In genomic region chr14:68666206-68666730, GRCh38 we compare ENCODE assay signal across 15 cellular contexts.
A peak's percentile ranks its signal among the peaks of the same experiment; 100 is the strongest.
DNase-seq lines count a peak whose midpoint lies in the region; ATAC-seq and TF ChIP-seq lines count a peak whose summit lies in the region.
"Had no signal": no experiment of that assay in that cellular context is flagged by ENCODE, and none has a peak within 500 bp of the region (broad histone marks: within the 10 kb centered on the region; RNA-seq: fewer than 3 reads in every experiment).

No MANE protein-coding gene starts in this region.

- no peaks in the 10 kb centered on the region for H3K79me2 ChIP-seq in mammary epithelial cell (ENCODE audit: insufficient read depth, low read length)

- no peak overlapping the region for H3K9ac ChIP-seq in mammary epithelial cell (ENCODE audit: insufficient read depth, low read length)

- no TSS peak for BruUV-seq in mammary epithelial cell (replicated peaks; lab: Mats Ljungman, UMichigan)

- H3K27ac ChIP-seq in breast epithelium (peak overlapping the region; percentile 78 to 79), mammary epithelial cell (ENCODE audit: insufficient read depth, low read depth, low read length) (no peak overlapping the region), esophagus (ENCODE audit: low read depth in 2 of 2, low read length in 1 of 2) (peak overlapping the region; percentile 62 to 68)

- DNase-seq in breast epithelium (ENCODE audit: low spot score in 2 of 2) (no peak), mammary epithelial cell (no peak), type B pancreatic cell (ENCODE audit: extremely low spot score, unreplicated experiment) (no peak), iPS-NIHi11 (ENCODE audit: low spot score) (no peak), glutamatergic neuron (no peak)
- DNase-seq: activated CD8-positive, alpha-beta T cell treated with anti-CD3 and anti-CD28 coated beads for 36 hours; DMS 273 treated with DMSO at 0.1 percent for 48 hours; effector memory CD8-positive, alpha-beta T cell; KBM-7; NCI-H2029; T-helper 2 cell had no signal

- TF ChIP-seq POLR2A in breast epithelium (IDR thresholded peaks at IDR 0.05) = no peak

- no peaks in the 10 kb centered on the region for H3K9me3 ChIP-seq in breast epithelium
- H3K9me3 ChIP-seq in mammary epithelial cell (replicated peaks; ENCODE audit: insufficient read depth, low read length) = no peaks in the 10 kb centered on the region
- no peaks in the 10 kb centered on the region for H3K9me3 ChIP-seq in esophagus (ENCODE audit: control insufficient read depth in 2 of 2, insufficient read depth in 1 of 2, low read depth in 1 of 2, low read length in 1 of 2)

- H3K27me3 Mint-ChIP-seq in nephron (ENCODE audit: low read depth) (no peaks in the 10 kb centered on the region), type B pancreatic cell (no peaks in the 10 kb centered on the region), glutamatergic neuron (ENCODE audit: unreplicated experiment) (no peaks in the 10 kb centered on the region)
- H3K27me3 Mint-ChIP-seq: activated CD8-positive, alpha-beta T cell treated with anti-CD3 and anti-CD28 coated beads for 36 hours; effector memory CD8-positive, alpha-beta T cell had no signal

- intact Hi-C loops in breast epithelium (cut with DNase I; ENCODE audit: low total_unique reads) = no loop called here
- intact Hi-C loops in mammary epithelial cell (cut with micrococcal nuclease) = no loop called here

- 73% methylated on average over 2 of the region's 2 CpGs for WGBS in mammary epithelial cell (ENCODE audit: low coverage, missing lambda C conversion rate)
- 53 to 56% methylated on average over 2 of the region's 2 CpGs for WGBS in esophagus, 2 donors

- H3K4me3 Mint-ChIP-seq in nephron = peak overlapping the region in 1 of 3 experiments; percentile 36
- H3K4me3 Mint-ChIP-seq in type B pancreatic cell = peak overlapping the region; percentile 7
- no peak overlapping the region for H3K4me3 Mint-ChIP-seq in glutamatergic neuron (ENCODE audit: unreplicated experiment)
- H3K4me3 Mint-ChIP-seq: activated CD8-positive, alpha-beta T cell treated with anti-CD3 and anti-CD28 coated beads for 36 hours had no signal

- dilution Hi-C loops in mammary epithelial cell (cut with HindIII; ENCODE audit: low sequenced_read_pairs) = no loop called here

- CTCF ChIA-PET in mammary epithelial cell (lab: Charles Lee; ENCODE audit: low non-redundant PET) = no interaction called here

- H3K9me3 Mint-ChIP-seq in nephron (no peaks in the 10 kb centered on the region), type B pancreatic cell (peaks cover 17% of the 10 kb centered on the region), glutamatergic neuron (ENCODE audit: unreplicated experiment) (peaks cover 3% of the 10 kb centered on the region)
- H3K9me3 Mint-ChIP-seq: activated CD8-positive, alpha-beta T cell treated with anti-CD3 and anti-CD28 coated beads for 36 hours; effector memory CD8-positive, alpha-beta T cell had no signal

- no peak for ATAC-seq in HG02678 (IDR thresholded peaks at IDR 0.05; ENCODE audit: unreplicated experiment)
- ATAC-seq: activated CD8-positive, alpha-beta T cell treated with anti-CD3 and anti-CD28 coated beads for 36 hours; activated naive CD4-positive, alpha-beta T cell treated with anti-CD3 and anti-CD28 coated beads, Interleukin-2, amount 50 U/mL, for 72 hours; effector memory CD8-positive, alpha-beta T cell had no signal

- H3K27ac Mint-ChIP-seq in nephron (peak overlapping the region; percentile 89 to 99 (median 98)), type B pancreatic cell (peak overlapping the region; percentile 83), glutamatergic neuron (ENCODE audit: unreplicated experiment) (no peak overlapping the region)
- H3K27ac Mint-ChIP-seq: activated CD8-positive, alpha-beta T cell treated with anti-CD3 and anti-CD28 coated beads for 36 hours; activated naive CD4-positive, alpha-beta T cell treated with anti-CD3 and anti-CD28 coated beads, Interleukin-2, amount 50 U/mL, for 72 hours had no signal

- H3K4me1 ChIP-seq in breast epithelium (peaks cover 5 to 38% of the 10 kb centered on the region in 2 donors), mammary epithelial cell (ENCODE audit: insufficient read depth, low read length) (peaks cover 7% of the 10 kb centered on the region), esophagus (ENCODE audit: control insufficient read depth in 2 of 2, insufficient read depth in 2 of 2, low read length in 1 of 2) (peaks cover 17 to 19% of the 10 kb centered on the region in 2 donors)

- H3K27me3 ChIP-seq in breast epithelium (no peaks in the 10 kb centered on the region), mammary epithelial cell (ENCODE audit: insufficient read depth, low read length) (no peaks in the 10 kb centered on the region), esophagus (ENCODE audit: control insufficient read depth in 1 of 2, insufficient read depth in 2 of 2, low read length in 2 of 2) (no peaks in the 10 kb centered on the region)

- no peaks in the 10 kb centered on the region for H3K36me3 Mint-ChIP-seq in nephron (ENCODE audit: low read depth)
- peaks cover 17% of the 10 kb centered on the region for H3K36me3 Mint-ChIP-seq in type B pancreatic cell
- no peaks in the 10 kb centered on the region for H3K36me3 Mint-ChIP-seq in glutamatergic neuron (ENCODE audit: unreplicated experiment)

- no peaks in the 10 kb centered on the region for H3K36me3 ChIP-seq in breast epithelium
- no peaks in the 10 kb centered on the region for H3K36me3 ChIP-seq in mammary epithelial cell (ENCODE audit: insufficient read depth, low read length)
- H3K36me3 ChIP-seq in esophagus (ENCODE audit: control insufficient read depth in 2 of 2, insufficient read depth in 2 of 2, low read length in 1 of 2) = no peaks in the 10 kb centered on the region

- H2AFZ ChIP-seq in mammary epithelial cell (ENCODE audit: low read depth, low read length) = no peak overlapping the region

- H3K4me3 ChIP-seq in breast epithelium (no peak overlapping the region), mammary epithelial cell (replicated peaks in 1 of 3; ENCODE audit: insufficient read depth in 1 of 3, low read depth in 2 of 3, low read length in 3 of 3) (no peak overlapping the region), esophagus (ENCODE audit: low read depth in 1 of 2, low read length in 2 of 2) (no peak overlapping the region)

- in situ Hi-C loops in mammary epithelial cell (cut with MboI; ENCODE audit: low sequenced_read_pairs in 2 of 2) = no loop called here

- no peaks in the 10 kb centered on the region for H4K20me1 ChIP-seq in mammary epithelial cell (ENCODE audit: insufficient read depth, low read length)

- TF ChIP-seq CTCF in breast epithelium (IDR thresholded peaks at IDR 0.05) = no peak
- TF ChIP-seq CTCF in mammary epithelial cell (conservative IDR thresholded peaks at IDR 0.05 in 1 of 2, IDR thresholded peaks at IDR 0.05 in 1 of 2; ENCODE audit: extremely low read depth in 1 of 2, insufficient read depth in 1 of 2, low read depth in 1 of 2, low read length in 2 of 2) = no peak
- no peak for TF ChIP-seq CTCF in nephron (IDR thresholded peaks at IDR 0.05; ENCODE audit: unreplicated experiment in 3 of 3)
- TF ChIP-seq CTCF in type B pancreatic cell (conservative IDR thresholded peaks at IDR 0.05) = no peak
- TF ChIP-seq CTCF in glutamatergic neuron (IDR thresholded peaks at IDR 0.05; ENCODE audit: partially characterized antibody, unreplicated experiment) = no peak

- H3K4me2 ChIP-seq in mammary epithelial cell (ENCODE audit: insufficient read depth, low read depth, low read length) = no peak overlapping the region

- peaks cover 94% of the 10 kb centered on the region for H3K4me1 Mint-ChIP-seq in nephron
- H3K4me1 Mint-ChIP-seq in type B pancreatic cell (ENCODE audit: unreplicated experiment) = peaks cover 84% of the 10 kb centered on the region
- H3K4me1 Mint-ChIP-seq in glutamatergic neuron (ENCODE audit: low read depth, unreplicated experiment) = peaks cover 14% of the 10 kb centered on the region
